31 cellular contexts compared by ENCODE assay signal in the genomic region with DNA sequence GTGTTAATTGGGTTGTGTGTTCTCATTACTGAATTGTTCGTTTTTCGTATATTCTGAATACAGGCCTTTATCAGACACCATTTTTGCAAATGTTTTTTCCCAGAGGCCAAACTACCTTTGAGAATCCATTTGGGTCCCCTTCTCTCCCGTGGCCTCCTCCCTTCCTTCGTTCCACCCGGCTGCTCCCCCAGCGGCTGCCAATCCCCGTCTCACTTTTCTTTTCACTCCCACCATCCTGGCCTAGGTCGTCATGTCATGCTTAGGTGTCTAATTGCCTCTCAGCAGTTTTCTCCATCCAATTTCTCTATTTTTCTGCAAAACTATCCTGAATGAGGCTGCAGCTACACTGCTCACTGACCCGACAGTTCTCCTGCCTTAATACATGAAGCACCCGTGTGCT.
"Had no signal": no experiment of that assay in that cellular context is flagged by ENCODE, and none has a peak within 500 bp of the region (broad histone marks: within the 10 kb centered on the region; RNA-seq: fewer than 3 reads in every experiment).

No MANE protein-coding gene starts in this region.

- H3K9me3 Mint-ChIP-seq: activated B cell treated with CpG ODN at 0.5 μM for 24 hours; activated naive CD4-positive, alpha-beta T cell treated with anti-CD3 and anti-CD28 coated beads, Interleukin-2, amount 10 ng/mL, durations not matched to agents 7 days and 5 days; activated T-cell treated with anti-CD3 and anti-CD28 coated beads, Interleukin-2, amount 50 U/mL, for 4 hours; activated T-helper 2 cell treated with anti-CD3 and anti-CD28 coated beads, Interferon-gamma antibody, Interleukin-2, Interleukin-4, amounts not matched to agents 10 μg/mL and 5 μg/mL and 100 μg/mL, durations not matched to agents 14 hours and 24 hours and 36 hours; dendritic cell treated with granulocyte-macrophage colony-stimulating factor and Interleukin-4, amounts not matched to agents 40 ng/mL and 50 ng/mL, for 4 days; endodermal cell; T-cell; T-helper 1 cell treated with Interleukin-12 subunit alpha and Interleukin-12 subunit beta and Interleukin-4 antibody, amounts not matched to agents 30 μg/mL and 1 μg/mL, for 36 hours; T-helper 2 cell treated with Interferon-gamma antibody and Interleukin-4, amounts not matched to agents 5 μg/mL and 100 μg/mL, for 36 hours had no signal

- H3K27me3 Mint-ChIP-seq: activated B cell treated with CpG ODN at 0.5 μM for 24 hours; activated naive CD4-positive, alpha-beta T cell treated with anti-CD3 and anti-CD28 coated beads, Interleukin-2, amount 10 ng/mL, durations not matched to agents 7 days and 5 days; activated naive CD8-positive, alpha-beta T cell; dendritic cell treated with granulocyte-macrophage colony-stimulating factor and Interleukin-4, amounts not matched to agents 40 ng/mL and 50 ng/mL, for 4 days; T-cell had no signal

- H3K27ac Mint-ChIP-seq: activated B cell treated with CpG ODN at 0.5 μM for 24 hours; activated CD8-positive, alpha-beta T cell treated with anti-CD3 and anti-CD28 coated beads, Interleukin-2, amount 10 ng/mL, durations not matched to agents 7 days and 5 days; activated naive CD4-positive, alpha-beta T cell treated with anti-CD3 and anti-CD28 coated beads, Interleukin-2, amount 10 ng/mL, durations not matched to agents 7 days and 5 days; activated naive CD8-positive, alpha-beta T cell; activated T-helper 2 cell treated with anti-CD3 and anti-CD28 coated beads, Interferon-gamma antibody, Interleukin-2, Interleukin-4, amounts not matched to agents 10 μg/mL and 5 μg/mL and 100 μg/mL, durations not matched to agents 14 hours and 24 hours and 36 hours; dendritic cell treated with granulocyte-macrophage colony-stimulating factor and Interleukin-4, amounts not matched to agents 40 ng/mL and 50 ng/mL, for 4 days; endodermal cell; T-cell; T-helper 1 cell treated with Interleukin-12 subunit alpha and Interleukin-12 subunit beta and Interleukin-4 antibody, amounts not matched to agents 30 μg/mL and 1 μg/mL, for 36 hours; T-helper 2 cell treated with Interferon-gamma antibody and Interleukin-4, amounts not matched to agents 5 μg/mL and 100 μg/mL, for 36 hours had no signal

- ATAC-seq: activated CD4-positive, CD25-positive, alpha-beta regulatory T cell treated with anti-CD3 and anti-CD28 coated beads, Interleukin-2, amount 50 U/mL, for 24 hours; activated CD8-positive, alpha-beta T cell treated with anti-CD3 and anti-CD28 coated beads, Interleukin-2, amount 10 ng/mL, durations not matched to agents 7 days and 5 days; activated T-cell treated with anti-CD3 and anti-CD28 coated beads, Interleukin-2, amount 50 U/mL, for 4 hours; body of pancreas; foreskin keratinocyte; gastrocnemius medialis; T-cell had no signal

- H3K4me3 Mint-ChIP-seq: activated B cell treated with CpG ODN at 0.5 μM for 24 hours; activated CD8-positive, alpha-beta T cell treated with anti-CD3 and anti-CD28 coated beads, Interleukin-2, amount 10 ng/mL, durations not matched to agents 7 days and 5 days; activated naive CD4-positive, alpha-beta T cell treated with anti-CD3 and anti-CD28 coated beads, Interleukin-2, amount 10 ng/mL, durations not matched to agents 7 days and 5 days; activated naive CD8-positive, alpha-beta T cell; activated T-cell treated with anti-CD3 and anti-CD28 coated beads, Interleukin-2, amount 50 U/mL, for 4 hours; dendritic cell treated with granulocyte-macrophage colony-stimulating factor and Interleukin-4, amounts not matched to agents 40 ng/mL and 50 ng/mL, for 4 days; endodermal cell; T-cell; T-helper 1 cell treated with Interleukin-12 subunit alpha and Interleukin-12 subunit beta and Interleukin-4 antibody, amounts not matched to agents 30 μg/mL and 1 μg/mL, for 36 hours; T-helper 2 cell treated with Interferon-gamma antibody and Interleukin-4, amounts not matched to agents 5 μg/mL and 100 μg/mL, for 36 hours had no signal

- DNase-seq: activated B cell treated with CpG ODN at 0.5 μM for 24 hours; activated CD4-positive, alpha-beta T cell treated with anti-CD3 and anti-CD28 coated beads for 48 hours; activated CD4-positive, alpha-beta T cell treated with anti-CD3 and anti-CD28 coated beads, Interleukin-2, amount 50 U/mL, for 1 hour; activated CD4-positive, alpha-beta T cell treated with anti-CD3 and anti-CD28 coated beads, Interleukin-2, amount 50 U/mL, for 48 hours; activated CD8-positive, alpha-beta T cell treated with anti-CD3 and anti-CD28 coated beads, Interleukin-2, amount 10 ng/mL, durations not matched to agents 7 days and 5 days; activated naive CD4-positive, alpha-beta T cell treated with anti-CD3 and anti-CD28 coated beads, Interleukin-2, amount 10 ng/mL, durations not matched to agents 7 days and 5 days; activated T-cell treated with anti-CD3 and anti-CD28 coated beads, Interleukin-2, amount 50 U/mL, for 4 hours; amniotic stem cell; aorta; body of pancreas; caudate nucleus; cerebellar nuclear complex; colonic mucosa; dorsolateral prefrontal cortex; effector memory CD4-positive, alpha-beta T cell; endodermal cell; erythroblast; foreskin keratinocyte; gastrocnemius medialis; glutamatergic neuron; heart left ventricle; SW 1271; T-cell; T1000; WERI-Rb-1 had no signal

- H3K4me1 Mint-ChIP-seq: activated B cell treated with CpG ODN at 0.5 μM for 24 hours; activated naive CD4-positive, alpha-beta T cell treated with anti-CD3 and anti-CD28 coated beads, Interleukin-2, amount 10 ng/mL, durations not matched to agents 7 days and 5 days; endodermal cell; T-cell had no signal
